12 cellular contexts compared by ENCODE assay signal in genomic region chr18:63290456-63291200, GRCh38. TPM values are rescaled to one million over a fixed set of nuclear protein-coding genes. Genes with fewer than 3 reads are reported as not detected.
DNase-seq lines count a peak whose midpoint lies in the region; ATAC-seq and TF ChIP-seq lines count a peak whose summit lies in the region.
"Had no signal": no experiment of that assay in that cellular context is flagged by ENCODE, and none has a peak within 500 bp of the region (broad histone marks: within the 10 kb centered on the region; RNA-seq: fewer than 3 reads in every experiment).

No MANE protein-coding gene starts in this region.

- no peak overlapping the region; the same call in 1 of the 2 replicates for H3K14ac ChIP-seq in H9 (ENCODE audit: insufficient read depth, low read length)

- H3K9ac ChIP-seq in H9 (ENCODE audit: extremely low read depth, insufficient read length, low read length), result no peak overlapping the region

- no peak overlapping the region for H2BK12ac ChIP-seq in H9 (ENCODE audit: insufficient read length, low read depth, low read length)

- peaks cover 6 to 59% (median 32%) of the 10 kb centered on the region in 4 donors for H3K4me1 Mint-ChIP-seq in CD4-positive, alpha-beta memory T cell
- H3K4me1 Mint-ChIP-seq in activated naive CD4-positive, alpha-beta T cell treated with anti-CD3 and anti-CD28 coated beads, Interleukin-2, amount 10 ng/mL, durations not matched to agents 7 days and 5 days, result peaks cover 8% of the 10 kb centered on the region
- H3K4me1 Mint-ChIP-seq in nephron (peaks cover 26% of the 10 kb centered on the region), H9 (peaks cover 10 to 14% of the 10 kb centered on the region in 2 experiments)

- no peak overlapping the region for H4K91ac ChIP-seq in H9 (ENCODE audit: insufficient read length, low read depth, low read length)

- no peak overlapping the region for H4K5ac ChIP-seq in H9 (ENCODE audit: insufficient read length, low read depth, low read length)

- CTCF ChIA-PET in CD4-positive, alpha-beta memory T cell (lab: Charles Lee; ENCODE audit: partially characterized antibody), result interaction anchor here (0.9 to 9.8 kb wide), 8 partner anchors 8 to 133 kb away, joined by 3 to 93 read pairs (median 4); partner anchors contain the start of gene BCL2
- CTCF ChIA-PET in activated naive CD4-positive, alpha-beta T cell treated with anti-CD3 and anti-CD28 coated beads, Interleukin-2, amount 10 ng/mL, durations not matched to agents 7 days and 5 days (lab: Charles Lee), result interaction anchor here (0.7 kb wide), 1 partner anchor 18 kb away, joined by 4 read pairs; no protein-coding TSS in a partner anchor

- H3K23me2 ChIP-seq in H9 (ENCODE audit: insufficient read length, low read depth, low read length, poor library complexity, severe bottlenecking), result no peaks in the 10 kb centered on the region

- H4K20me1 ChIP-seq in H9 (ENCODE audit: control insufficient read depth, insufficient read depth, insufficient read length), result no peaks in the 10 kb centered on the region

- H2BK120ac ChIP-seq in H9 (ENCODE audit: low read depth, low read length, poor library complexity, severe bottlenecking), result no peak overlapping the region

- no peak overlapping the region for H3K4me2 ChIP-seq in H9 (ENCODE audit: insufficient read depth, insufficient read length, low read length)

- H3K9me3 ChIP-seq in CD4-positive, alpha-beta memory T cell (ENCODE audit: control insufficient read depth in 1 of 2, low read length in 2 of 2), result no peaks in the 10 kb centered on the region
- H3K9me3 ChIP-seq in H9 (ENCODE audit: control insufficient read depth, low read depth, low read length), result no peaks in the 10 kb centered on the region

- no peak overlapping the region for H3K56ac ChIP-seq in H9 (ENCODE audit: insufficient read length, low read depth, low read length)

- no peak overlapping the region for H3T11ph ChIP-seq in H9 (ENCODE audit: low read length)

- H3K36me3 Mint-ChIP-seq in CD4-positive, alpha-beta memory T cell, result peaks cover 29 to 38% of the 10 kb centered on the region in 2 donors
- H3K36me3 Mint-ChIP-seq in activated naive CD4-positive, alpha-beta T cell treated with anti-CD3 and anti-CD28 coated beads, Interleukin-2, amount 10 ng/mL, durations not matched to agents 7 days and 5 days, result peaks cover 53% of the 10 kb centered on the region
- H3K36me3 Mint-ChIP-seq in nephron (ENCODE audit: low read depth) (peaks cover 4% of the 10 kb centered on the region), H9 (ENCODE audit: insufficient read depth in 1 of 3, low read depth in 3 of 3) (no peaks in the 10 kb centered on the region)

- peaks cover 89% of the 10 kb centered on the region for H3K4me1 ChIP-seq in CD4-positive, alpha-beta memory T cell (ENCODE audit: insufficient read depth, low read length)
- no peaks in the 10 kb centered on the region; the same call in 1 of the 2 replicates for H3K4me1 ChIP-seq in H9 (ENCODE audit: insufficient read depth, low read length)

- no peak overlapping the region for H2BK20ac ChIP-seq in H9 (ENCODE audit: low read depth, low read length, poor library complexity, severe bottlenecking)

- H3K9me3 Mint-ChIP-seq in CD4-positive, alpha-beta memory T cell, result peaks cover 0 to 2% (median 0%) of the 10 kb centered on the region in 8 donors
- H3K9me3 Mint-ChIP-seq in activated naive CD4-positive, alpha-beta T cell treated with anti-CD3 and anti-CD28 coated beads, Interleukin-2, amount 10 ng/mL, durations not matched to agents 7 days and 5 days, result no peaks in the 10 kb centered on the region
- no peaks in the 10 kb centered on the region for H3K9me3 Mint-ChIP-seq in nephron
- H3K9me3 Mint-ChIP-seq in H9, result no peaks in the 10 kb centered on the region
- H3K9me3 Mint-ChIP-seq: CD14-positive monocyte; stimulated activated memory B cell treated with anti-CD40 and anti-IgM and Interleukin-4, amounts not matched to agents 10 μg/mL and 1 μg/mL and 100 μg/mL, for 72 hours had no signal

- peak overlapping the region; percentile 15 to 20 for H3K4me3 ChIP-seq in CD4-positive, alpha-beta memory T cell (ENCODE audit: low read length in 2 of 2)

- H3K23ac ChIP-seq in H9 (ENCODE audit: insufficient read length, low read depth, low read length), result no peak overlapping the region

- H3K4ac ChIP-seq in H9 (ENCODE audit: low read depth, low read length), result no peak overlapping the region

- peak overlapping the region in 5 of 8 donors; percentile 80 to 87 (median 86) for H3K4me3 Mint-ChIP-seq in CD4-positive, alpha-beta memory T cell
- peak overlapping the region; percentile 65 for H3K4me3 Mint-ChIP-seq in activated naive CD4-positive, alpha-beta T cell treated with anti-CD3 and anti-CD28 coated beads, Interleukin-2, amount 10 ng/mL, durations not matched to agents 7 days and 5 days
- peak overlapping the region in 1 of 3 experiments; percentile 19 for H3K4me3 Mint-ChIP-seq in nephron
- H3K4me3 Mint-ChIP-seq in H9, result no peak overlapping the region
- H3K4me3 Mint-ChIP-seq: CD14-positive monocyte had no signal

- peaks cover 6% of the 10 kb centered on the region for H3K36me3 ChIP-seq in CD4-positive, alpha-beta memory T cell (ENCODE audit: insufficient read depth, low read length)

- no peaks in the 10 kb centered on the region for H3K79me1 ChIP-seq in H9 (ENCODE audit: insufficient read depth, low read depth, low read length, poor library complexity, severe bottlenecking)

- H3K27ac ChIP-seq in CD4-positive, alpha-beta memory T cell (ENCODE audit: low read depth, low read length), result peak overlapping the region; percentile 44
- no peak overlapping the region for H3K27ac ChIP-seq in H9 (ENCODE audit: insufficient read length, low read depth, low read length)

- peak overlapping the region in 5 of 7 donors; percentile 89 to 95 (median 93) for H3K27ac Mint-ChIP-seq in CD4-positive, alpha-beta memory T cell
- H3K27ac Mint-ChIP-seq in activated naive CD4-positive, alpha-beta T cell treated with anti-CD3 and anti-CD28 coated beads, Interleukin-2, amount 10 ng/mL, durations not matched to agents 7 days and 5 days, result peak overlapping the region; percentile 80
- H3K27ac Mint-ChIP-seq in nephron (peak overlapping the region in 2 of 3 experiments; percentile 20 to 21), H9 (0 out of 7 replicates have a peak overlapping the region, but pooled peaks of 1 of the 3 experiments have one; percentile 21)
- H3K27ac Mint-ChIP-seq: stimulated activated memory B cell treated with anti-CD40 and anti-IgM and Interleukin-4, amounts not matched to agents 10 μg/mL and 1 μg/mL and 100 μg/mL, for 72 hours had no signal

- no peak overlapping the region for H2AK5ac ChIP-seq in H9 (ENCODE audit: insufficient read length, low read length)

- POLR2A ChIA-PET in CD4-positive, alpha-beta memory T cell (lab: Charles Lee; ENCODE audit: partially characterized antibody), result interaction anchor here (1.1 to 8.5 kb wide), 11 partner anchors 11 to 136 kb away, joined by 3 to 83 read pairs (median 8); partner anchors contain the start of gene BCL2

- no peaks in the 10 kb centered on the region for H3K27me3 ChIP-seq in CD4-positive, alpha-beta memory T cell (ENCODE audit: insufficient read depth, low read length)
- no peaks in the 10 kb centered on the region for H3K27me3 ChIP-seq in H9 (ENCODE audit: insufficient read depth, low read length)

- no peak overlapping the region for H3K18ac ChIP-seq in H9 (ENCODE audit: insufficient read length, low read depth, low read length)

- no peak overlapping the region for H2AFZ ChIP-seq in H9 (ENCODE audit: low read length)

- no peaks in the 10 kb centered on the region for H3K27me3 Mint-ChIP-seq in CD4-positive, alpha-beta memory T cell
- H3K27me3 Mint-ChIP-seq in activated naive CD4-positive, alpha-beta T cell treated with anti-CD3 and anti-CD28 coated beads, Interleukin-2, amount 10 ng/mL, durations not matched to agents 7 days and 5 days, result no peaks in the 10 kb centered on the region
- H3K27me3 Mint-ChIP-seq in nephron (ENCODE audit: low read depth), result no peaks in the 10 kb centered on the region
- H3K27me3 Mint-ChIP-seq in H9 (ENCODE audit: low read depth), result no peaks in the 10 kb centered on the region; the same call in 1 of the 2 replicates
- H3K27me3 Mint-ChIP-seq: stimulated activated memory B cell treated with anti-CD40 and anti-IgM and Interleukin-4, amounts not matched to agents 10 μg/mL and 1 μg/mL and 100 μg/mL, for 72 hours had no signal

- H2BK15ac ChIP-seq in H9 (ENCODE audit: low read depth, low read length), result no peak overlapping the region

- no peak overlapping the region for H2BK5ac ChIP-seq in H9 (ENCODE audit: insufficient read length, low read length)

- ATAC-seq in HG02642 (IDR thresholded peaks at IDR 0.05; ENCODE audit: poor library complexity, unreplicated experiment) (no peak), GM21360 (IDR thresholded peaks at IDR 0.05; ENCODE audit: unreplicated experiment) (no peak)
- ATAC-seq: stimulated activated memory B cell treated with anti-CD40 and anti-IgM and Interleukin-4, amounts not matched to agents 10 μg/mL and 1 μg/mL and 100 μg/mL, for 72 hours had no signal

- DNase-seq in CD4-positive, alpha-beta memory T cell, result peak; percentile 63 to 71 (median 67)
- DNase-seq in T follicular helper cell (ENCODE audit: low read depth), result peak; percentile 14
- peak; percentile 69 for DNase-seq in activated naive CD4-positive, alpha-beta T cell treated with anti-CD3 and anti-CD28 coated beads, Interleukin-2, amount 10 ng/mL, durations not matched to agents 7 days and 5 days
- DNase-seq in retina, result no peak
- DNase-seq in H9, result no peak
- DNase-seq: NCI-H187, OCI-M1 had no signal

- H4K8ac ChIP-seq in H9 (replicated peaks; ENCODE audit: insufficient read length, low read depth, low read length), result no peak overlapping the region

- no CpG with 5 or more reads among the region's 9 CpGs for WGBS in H9 (ENCODE audit: extremely low coverage, insufficient read length, low lambda C conversion rate)

- no peak for TF ChIP-seq CTCF in nephron (IDR thresholded peaks at IDR 0.05; ENCODE audit: unreplicated experiment in 3 of 3)
- TF ChIP-seq CTCF in H9 (conservative IDR thresholded peaks at IDR 0.05), result no peak

- intact Hi-C loops in CD4-positive, alpha-beta memory T cell (cut with micrococcal nuclease), result loop anchor here (1.0 to 2.0 kb wide), 3 partner anchors 9 to 135 kb away; no protein-coding TSS in a partner anchor

- H3K79me2 ChIP-seq in H9 (ENCODE audit: insufficient read depth, low read length), result no peaks in the 10 kb centered on the region

RNA-seq across cellular contexts. Expression of gene BCL2, which starts 28.9 kb away (rescaled TPM):
- total RNA-seq in CD4-positive, alpha-beta memory T cell, result 10 to 100 TPM; 40.8 to 42.7 TPM
- 10 to 100 TPM; 28.5 to 50.4 TPM for polyA plus RNA-seq in CD4-positive, alpha-beta memory T cell
- 1.2 and 1.3 TPM in 2 replicates for total RNA-seq in H9 (2021)

Comparison
In these comparisons a context has a peak if more than half of its experiments do, and no peak if none do; other contexts are left out.
1. DNase-seq: peak in CD4-positive, alpha-beta memory T cell (5 of 5), T follicular helper cell (single experiment) and activated naive CD4-positive, alpha-beta T cell treated with anti-CD3 and anti-CD28 coated beads, Interleukin-2, amount 10 ng/mL, durations not matched to agents 7 days and 5 days (single experiment); none in retina (single experiment) and H9 (single experiment).
2. H3K4me3 Mint-ChIP-seq: peak in CD4-positive, alpha-beta memory T cell (5 of 8) and activated naive CD4-positive, alpha-beta T cell treated with anti-CD3 and anti-CD28 coated beads, Interleukin-2, amount 10 ng/mL, durations not matched to agents 7 days and 5 days (single experiment); none in H9 (0 of 2).
3. RNA of gene BCL2, which starts 28.9 kb away (total RNA-seq): 40.8 to 42.7 TPM in CD4-positive, alpha-beta memory T cell; 1.2 to 1.3 TPM in H9; every median in the first group is over 10 times any median in the second.